In genomic region chr12:130714091-130714590, GRCh38 we compare ENCODE assay signal across 10 cellular contexts. TPM values are rescaled to one million over a fixed set of nuclear protein-coding genes. Genes with fewer than 3 reads are reported as not detected.
A peak's percentile ranks its signal among the peaks of the same experiment; 100 is the strongest.
DNase-seq lines count a peak whose midpoint lies in the region; ATAC-seq, FAIRE-seq and TF ChIP-seq lines count a peak whose summit lies in the region.
"Had no signal": no experiment of that assay in that cellular context is flagged by ENCODE, and none has a peak within 500 bp of the region (broad histone marks: within the 10 kb centered on the region; RNA-seq: fewer than 3 reads in every experiment).

No MANE protein-coding gene starts in this region.

- H3K27me3 ChIP-seq in NT2/D1 (ENCODE audit: insufficient read depth, insufficient read length) (peaks cover 45% of the 10 kb centered on the region), stomach (peaks cover 5 to 90% (median 47%) of the 10 kb centered on the region in 3 donors)

- peaks cover 63% of the 10 kb centered on the region for H3K27me3 Mint-ChIP-seq in activated naive CD4-positive, alpha-beta T cell treated with anti-CD3 and anti-CD28 coated beads for 36 hours (ENCODE audit: low read depth)

- ATAC-seq in HG02970 (IDR thresholded peaks at IDR 0.05; ENCODE audit: low FRiP score, unreplicated experiment) = no peak
- no peak for ATAC-seq in HG02588 (IDR thresholded peaks at IDR 0.05; ENCODE audit: unreplicated experiment)

- intact Hi-C loops in kidney (cut with DNase I) (no loop called here), stomach (cut with DNase I; ENCODE audit: low total_unique reads) (no loop called here)
- intact Hi-C loops in activated naive CD4-positive, alpha-beta T cell treated with anti-CD3 and anti-CD28 coated beads for 36 hours (cut with micrococcal nuclease) = no loop called here

- no peaks in the 10 kb centered on the region for H3K36me3 Mint-ChIP-seq in activated naive CD4-positive, alpha-beta T cell treated with anti-CD3 and anti-CD28 coated beads for 36 hours (ENCODE audit: low read depth)

- H3K4me1 Mint-ChIP-seq in activated naive CD4-positive, alpha-beta T cell treated with anti-CD3 and anti-CD28 coated beads for 36 hours (ENCODE audit: low read depth) = peaks cover 5% of the 10 kb centered on the region

- FAIRE-seq in kidney (lab: Jason Lieb, UNC) = no peak

- H3K27ac ChIP-seq in kidney (ENCODE audit: low read depth in 2 of 2, low read length in 2 of 2) = no peak overlapping the region
- no peak overlapping the region for H3K27ac ChIP-seq in stomach

- H3K4me3 Mint-ChIP-seq in activated naive CD4-positive, alpha-beta T cell treated with anti-CD3 and anti-CD28 coated beads for 36 hours = no peak overlapping the region
- H3K4me3 Mint-ChIP-seq: activated CD4-positive, alpha-beta memory T cell treated with anti-CD3 and anti-CD28 coated beads, Interleukin-2, amount 10 ng/mL, durations not matched to agents 7 days and 5 days had no signal

- H3K9me3 ChIP-seq in NT2/D1 (ENCODE audit: insufficient read depth, low read length) (no peaks in the 10 kb centered on the region), kidney (ENCODE audit: control insufficient read depth in 1 of 2, low read length in 2 of 2) (peaks cover 0 to 5% of the 10 kb centered on the region in 2 donors), stomach (peaks cover 0 to 10% (median 7%) of the 10 kb centered on the region in 4 donors)

- peaks cover 1% of the 10 kb centered on the region for H3K9me3 Mint-ChIP-seq in activated naive CD4-positive, alpha-beta T cell treated with anti-CD3 and anti-CD28 coated beads for 36 hours
- H3K9me3 Mint-ChIP-seq: activated CD4-positive, alpha-beta memory T cell treated with anti-CD3 and anti-CD28 coated beads, Interleukin-2, amount 10 ng/mL, durations not matched to agents 7 days and 5 days had no signal

- peak overlapping the region; percentile 23 for H3K9ac ChIP-seq in NT2/D1 (ENCODE audit: insufficient read length, low read depth)
- no peak overlapping the region for H3K9ac ChIP-seq in kidney (ENCODE audit: low read length in 2 of 2)

- TF ChIP-seq POLR2A in stomach (IDR thresholded peaks at IDR 0.05) = no peak

- H3K4me1 ChIP-seq in NT2/D1 (ENCODE audit: insufficient read depth, insufficient read length) (peaks cover 9% of the 10 kb centered on the region), kidney (ENCODE audit: control insufficient read depth in 1 of 2, insufficient read depth in 1 of 2, low read depth in 1 of 2, low read length in 2 of 2) (peaks cover 0 to 7% of the 10 kb centered on the region in 2 donors), stomach (peaks cover 13 to 38% (median 23%) of the 10 kb centered on the region in 4 donors)

- H3K36me3 ChIP-seq in NT2/D1 (ENCODE audit: insufficient read depth, insufficient read length, low read length) (no peaks in the 10 kb centered on the region), kidney (ENCODE audit: control insufficient read depth in 1 of 2, insufficient read depth in 2 of 2, low read length in 2 of 2) (no peaks in the 10 kb centered on the region), stomach (no peaks in the 10 kb centered on the region)

- DNase-seq in NCI-H2107 treated with DMSO at 0.1 percent for 48 hours (lab: John Stamatoyannopoulos, UW; ENCODE audit: unreplicated experiment) (peak; percentile 45), NCI-H2107 (lab: John Stamatoyannopoulos, UW) (no peak), NT2/D1 (ENCODE audit: low read depth, low spot score) (no peak), kidney (peak; percentile 65), stomach (peak; percentile 17)
- no peak for DNase-seq in activated naive CD4-positive, alpha-beta T cell treated with anti-CD3 and anti-CD28 coated beads for 36 hours
- DNase-seq: activated CD4-positive, alpha-beta memory T cell treated with anti-CD3 and anti-CD28 coated beads, Interleukin-2, amount 10 ng/mL, durations not matched to agents 7 days and 5 days; mesenchymal stem cell had no signal

- CTCF ChIA-PET in activated naive CD4-positive, alpha-beta T cell treated with anti-CD3 and anti-CD28 coated beads for 36 hours (lab: Charles Lee) = no interaction called here

- TF ChIP-seq CTCF in kidney (IDR thresholded peaks at IDR 0.05; ENCODE audit: borderline replicate concordance, extremely low read depth, insufficient read depth) (no peak), stomach (IDR thresholded peaks at IDR 0.05) (no peak)

- H3K27ac Mint-ChIP-seq in activated naive CD4-positive, alpha-beta T cell treated with anti-CD3 and anti-CD28 coated beads for 36 hours = no peak overlapping the region
- H3K27ac Mint-ChIP-seq: activated CD4-positive, alpha-beta memory T cell treated with anti-CD3 and anti-CD28 coated beads, Interleukin-2, amount 10 ng/mL, durations not matched to agents 7 days and 5 days had no signal

- WGBS in stomach, 5 donors = 8 to 10% (median 9%) methylated on average over 10 to 20 of the region's 20 CpGs

- TF ChIP-seq EP300 in stomach (IDR thresholded peaks at IDR 0.05) = no peak

- H3K4me3 ChIP-seq in NT2/D1 (ENCODE audit: insufficient read length, low read depth) (peak overlapping the region; percentile 33), kidney (ENCODE audit: low read length in 2 of 2) (no peak overlapping the region), stomach (peak overlapping the region; percentile 31 to 39 (median 34))

RNA-seq across cellular contexts. Expression of gene RIMBP2, which starts 2.0 kb away (rescaled TPM):
- total RNA-seq in kidney (51.7 TPM), stomach (10 to 100 TPM in 3 of 5 donors, 1 to 10 TPM in 2; 3.7 to 44.6 (median 11.4) TPM)
- polyA plus RNA-seq in kidney (ENCODE audit: insufficient read depth, low read depth, low replicate concordance) (2.8 TPM), stomach (1 to 10 TPM in 2 of 3 donors, under 1 TPM in 1; 0.75 to 2.1 (median 1.5) TPM)
- total RNA-seq in activated naive CD4-positive, alpha-beta T cell treated with anti-CD3 and anti-CD28 coated beads for 36 hours = not detected
- total RNA-seq: activated CD4-positive, alpha-beta memory T cell treated with anti-CD3 and anti-CD28 coated beads, Interleukin-2, amount 10 ng/mL, durations not matched to agents 7 days and 5 days had no signal

Comparison
In these comparisons a context has a peak if more than half of its experiments do, and no peak if none do; other contexts are left out.
1. DNase-seq: peak in NCI-H2107 treated with DMSO at 0.1 percent for 48 hours (single experiment), kidney (single experiment) and stomach (single experiment); none in NCI-H2107 (single experiment), NT2/D1 (single experiment) and activated naive CD4-positive, alpha-beta T cell treated with anti-CD3 and anti-CD28 coated beads for 36 hours (single experiment).
2. H3K4me3 ChIP-seq: peak in NT2/D1 (single experiment) and stomach (4 of 4); none in kidney (0 of 2).
3. RNA of gene RIMBP2, which starts 2.0 kb away (total RNA-seq): 51.7 TPM in kidney (single experiment) and 3.7 to 44.6 TPM in stomach; not detected in activated naive CD4-positive, alpha-beta T cell treated with anti-CD3 and anti-CD28 coated beads for 36 hours; every median in the first group is over 4 times any median in the second.